ENCODE assay signal across 8 cellular contexts in genomic region chr7:76959569-76960397, GRCh38.
A peak's percentile ranks its signal among the peaks of the same experiment; 100 is the strongest.
DNase-seq lines count a peak whose midpoint lies in the region; ATAC-seq and TF ChIP-seq lines count a peak whose summit lies in the region.
"Not testable (repeated sequence)": the region's sequence is repeated elsewhere in the genome, so short reads cannot be mapped to it uniquely, and the experiment has no call there.

No MANE protein-coding gene starts in this region.

- H3K79me2 ChIP-seq in GM23338 (replicated peaks; ENCODE audit: insufficient read depth) = not testable (repeated sequence)

- H3K9me2 ChIP-seq in GM23338 (ENCODE audit: insufficient read depth) = not testable (repeated sequence)

- H4K20me1 ChIP-seq in GM23338 (replicated peaks; ENCODE audit: insufficient read depth) = not testable (repeated sequence)

- H2AFZ ChIP-seq in GM23338 = not testable (repeated sequence)

- H3K27ac Mint-ChIP-seq in GM23338; activated naive CD8-positive, alpha-beta T cell treated with anti-CD3 and anti-CD28 coated beads, Interleukin-2, amount 10 ng/mL, durations not matched to agents 7 days and 5 days: not testable (repeated sequence)

- ATAC-seq in GM18498 (IDR thresholded peaks at IDR 0.05; ENCODE audit: unreplicated experiment) (peak; percentile 97), GM19372 (IDR thresholded peaks at IDR 0.05; ENCODE audit: low read depth, unreplicated experiment) (peak; percentile 99), GM23338 (peak; percentile 85), HG03064 (IDR thresholded peaks at IDR 0.05; ENCODE audit: low read depth, unreplicated experiment) (peak; percentile 98), HG03575 (IDR thresholded peaks at IDR 0.05; ENCODE audit: extremely low read depth, insufficient number of reproducible peaks, low FRiP score, unreplicated experiment) (peak; percentile 82), left lobe of liver (peak; percentile 98)
- ATAC-seq in activated naive CD8-positive, alpha-beta T cell treated with anti-CD3 and anti-CD28 coated beads, Interleukin-2, amount 10 ng/mL, durations not matched to agents 7 days and 5 days (ENCODE audit: low read depth) = peak; percentile 99

- not testable (repeated sequence) for H3F3A ChIP-seq in GM23338 (replicated peaks; ENCODE audit: low read depth)

- not testable (repeated sequence) for TF ChIP-seq CTCF in GM23338 (conservative IDR thresholded peaks at IDR 0.05; ENCODE audit: low read depth in 2 of 2)

- not testable (repeated sequence) for H3K4me3 Mint-ChIP-seq in GM23338
- peak overlapping the region; percentile 28 for H3K4me3 Mint-ChIP-seq in activated naive CD8-positive, alpha-beta T cell treated with anti-CD3 and anti-CD28 coated beads, Interleukin-2, amount 10 ng/mL, durations not matched to agents 7 days and 5 days

- not testable (repeated sequence) for H3K36me3 ChIP-seq in GM23338 (ENCODE audit: insufficient read depth)

- not testable (repeated sequence) for H3K27me3 ChIP-seq in GM23338 (ENCODE audit: insufficient read depth)

- H3K9me3 Mint-ChIP-seq in GM23338; activated naive CD8-positive, alpha-beta T cell treated with anti-CD3 and anti-CD28 coated beads, Interleukin-2, amount 10 ng/mL, durations not matched to agents 7 days and 5 days: not testable (repeated sequence)

- H3K4me3 ChIP-seq in GM23338 = not testable (repeated sequence)

- H3K27ac ChIP-seq in GM23338 (ENCODE audit: low read depth) = not testable (repeated sequence)

- not testable (repeated sequence) for H3K4me1 Mint-ChIP-seq in GM23338; activated naive CD8-positive, alpha-beta T cell treated with anti-CD3 and anti-CD28 coated beads, Interleukin-2, amount 10 ng/mL, durations not matched to agents 7 days and 5 days

- not testable (repeated sequence) for H3K36me3 Mint-ChIP-seq in GM23338 (ENCODE audit: low read depth); activated naive CD8-positive, alpha-beta T cell treated with anti-CD3 and anti-CD28 coated beads, Interleukin-2, amount 10 ng/mL, durations not matched to agents 7 days and 5 days

- DNase-seq in GM23338 (ENCODE audit: low spot score); left lobe of liver (ENCODE audit: low spot score): not testable (repeated sequence)
- DNase-seq in activated naive CD8-positive, alpha-beta T cell treated with anti-CD3 and anti-CD28 coated beads, Interleukin-2, amount 10 ng/mL, durations not matched to agents 7 days and 5 days = peak; percentile 57
- peak; percentile 7 for DNase-seq in stimulated activated CD4-positive, alpha-beta T cell treated with anti-CD3 and anti-CD28 coated beads, Interleukin-4, amount 100 ng/mL, for 1 hour

- POLR2A ChIA-PET in activated naive CD8-positive, alpha-beta T cell treated with anti-CD3 and anti-CD28 coated beads, Interleukin-2, amount 10 ng/mL, durations not matched to agents 7 days and 5 days (lab: Charles Lee) = not testable (repeated sequence)

- H3K4me2 ChIP-seq in GM23338 = not testable (repeated sequence)

- not testable (repeated sequence) for H3K4me1 ChIP-seq in GM23338 (ENCODE audit: insufficient read depth)

- H3K27me3 Mint-ChIP-seq in GM23338 (ENCODE audit: insufficient read depth, low read depth, poor library complexity); activated naive CD8-positive, alpha-beta T cell treated with anti-CD3 and anti-CD28 coated beads, Interleukin-2, amount 10 ng/mL, durations not matched to agents 7 days and 5 days: not testable (repeated sequence)
